In the genomic region with DNA sequence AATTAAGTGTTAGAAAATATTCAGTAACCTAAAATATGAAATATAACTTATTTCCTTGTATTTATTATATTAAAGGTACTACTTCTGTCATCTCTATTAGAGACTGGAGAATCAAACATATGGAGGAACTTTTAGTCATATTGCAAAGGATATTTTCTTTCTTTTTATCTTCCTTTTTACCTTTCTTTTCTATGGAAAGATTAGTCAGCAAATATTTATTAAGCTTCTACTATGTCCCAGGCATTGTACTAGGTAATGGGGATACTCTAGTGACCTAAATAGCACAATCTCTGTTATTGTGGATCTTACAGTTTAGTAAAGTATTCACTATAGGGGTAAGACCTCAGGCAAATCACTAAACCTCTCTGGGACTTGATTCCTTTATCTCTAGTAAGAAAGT, we compare ENCODE assay signal across 3 cellular contexts.
TF ChIP-seq lines count a peak whose summit lies in the region.

No MANE protein-coding gene starts in this region.

TF ChIP-seq in A549, 52 proteins besides CTCF, POLR2A, EP300 and RAD21:
- TF ChIP-seq CHD4 (IDR thresholded peaks at IDR 0.05; ENCODE audit: borderline replicate concordance) (no peak), MAFK (IDR thresholded peaks at IDR 0.05; ENCODE audit: partially characterized antibody) (peak; percentile 44), POLR2AphosphoS2 (conservative IDR thresholded peaks at IDR 0.05; ENCODE audit: low read length) (no peak)

TF ChIP-seq in HCT116, 20 proteins besides CTCF, POLR2A, EP300 and RAD21 (continued from another document):
- TF ChIP-seq POLR2AphosphoS5 (IDR thresholded peaks at IDR 0.05; ENCODE audit: low read depth, low read length) (no peak), SRF (IDR thresholded peaks at IDR 0.05; ENCODE audit: low read depth) (no peak), EGR1 (IDR thresholded peaks at IDR 0.05; ENCODE audit: low read depth) (no peak), CBX3 (IDR thresholded peaks at IDR 0.05; ENCODE audit: low read depth) (no peak), ELF1 (IDR thresholded peaks at IDR 0.05; ENCODE audit: borderline replicate concordance, low read depth) (no peak), YY1 (IDR thresholded peaks at IDR 0.05; ENCODE audit: extremely low read depth, insufficient replicate concordance, low read depth, low read length) (no peak), FOSL1 (IDR thresholded peaks at IDR 0.05; ENCODE audit: low read depth) (no peak), TCF7L2 (IDR thresholded peaks at IDR 0.05; ENCODE audit: borderline replicate concordance, extremely low read depth, insufficient read depth, insufficient read length) (no peak), ZNF274 (IDR thresholded peaks at IDR 0.05; ENCODE audit: low read depth, low read length) (no peak)
- TF ChIP-seq, protein P1, sequence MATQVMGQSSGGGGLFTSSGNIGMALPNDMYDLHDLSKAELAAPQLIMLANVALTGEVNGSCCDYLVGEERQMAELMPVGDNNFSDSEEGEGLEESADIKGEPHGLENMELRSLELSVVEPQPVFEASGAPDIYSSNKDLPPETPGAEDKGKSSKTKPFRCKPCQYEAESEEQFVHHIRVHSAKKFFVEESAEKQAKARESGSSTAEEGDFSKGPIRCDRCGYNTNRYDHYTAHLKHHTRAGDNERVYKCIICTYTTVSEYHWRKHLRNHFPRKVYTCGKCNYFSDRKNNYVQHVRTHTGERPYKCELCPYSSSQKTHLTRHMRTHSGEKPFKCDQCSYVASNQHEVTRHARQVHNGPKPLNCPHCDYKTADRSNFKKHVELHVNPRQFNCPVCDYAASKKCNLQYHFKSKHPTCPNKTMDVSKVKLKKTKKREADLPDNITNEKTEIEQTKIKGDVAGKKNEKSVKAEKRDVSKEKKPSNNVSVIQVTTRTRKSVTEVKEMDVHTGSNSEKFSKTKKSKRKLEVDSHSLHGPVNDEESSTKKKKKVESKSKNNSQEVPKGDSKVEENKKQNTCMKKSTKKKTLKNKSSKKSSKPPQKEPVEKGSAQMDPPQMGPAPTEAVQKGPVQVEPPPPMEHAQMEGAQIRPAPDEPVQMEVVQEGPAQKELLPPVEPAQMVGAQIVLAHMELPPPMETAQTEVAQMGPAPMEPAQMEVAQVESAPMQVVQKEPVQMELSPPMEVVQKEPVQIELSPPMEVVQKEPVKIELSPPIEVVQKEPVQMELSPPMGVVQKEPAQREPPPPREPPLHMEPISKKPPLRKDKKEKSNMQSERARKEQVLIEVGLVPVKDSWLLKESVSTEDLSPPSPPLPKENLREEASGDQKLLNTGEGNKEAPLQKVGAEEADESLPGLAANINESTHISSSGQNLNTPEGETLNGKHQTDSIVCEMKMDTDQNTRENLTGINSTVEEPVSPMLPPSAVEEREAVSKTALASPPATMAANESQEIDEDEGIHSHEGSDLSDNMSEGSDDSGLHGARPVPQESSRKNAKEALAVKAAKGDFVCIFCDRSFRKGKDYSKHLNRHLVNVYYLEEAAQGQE (IDR thresholded peaks at IDR 0.05; ENCODE audit: low read depth): no peak
- TF ChIP-seq, protein P2, sequence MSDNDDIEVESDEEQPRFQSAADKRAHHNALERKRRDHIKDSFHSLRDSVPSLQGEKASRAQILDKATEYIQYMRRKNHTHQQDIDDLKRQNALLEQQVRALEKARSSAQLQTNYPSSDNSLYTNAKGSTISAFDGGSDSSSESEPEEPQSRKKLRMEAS (IDR thresholded peaks at IDR 0.05): no peak
- TF ChIP-seq, protein P3, sequence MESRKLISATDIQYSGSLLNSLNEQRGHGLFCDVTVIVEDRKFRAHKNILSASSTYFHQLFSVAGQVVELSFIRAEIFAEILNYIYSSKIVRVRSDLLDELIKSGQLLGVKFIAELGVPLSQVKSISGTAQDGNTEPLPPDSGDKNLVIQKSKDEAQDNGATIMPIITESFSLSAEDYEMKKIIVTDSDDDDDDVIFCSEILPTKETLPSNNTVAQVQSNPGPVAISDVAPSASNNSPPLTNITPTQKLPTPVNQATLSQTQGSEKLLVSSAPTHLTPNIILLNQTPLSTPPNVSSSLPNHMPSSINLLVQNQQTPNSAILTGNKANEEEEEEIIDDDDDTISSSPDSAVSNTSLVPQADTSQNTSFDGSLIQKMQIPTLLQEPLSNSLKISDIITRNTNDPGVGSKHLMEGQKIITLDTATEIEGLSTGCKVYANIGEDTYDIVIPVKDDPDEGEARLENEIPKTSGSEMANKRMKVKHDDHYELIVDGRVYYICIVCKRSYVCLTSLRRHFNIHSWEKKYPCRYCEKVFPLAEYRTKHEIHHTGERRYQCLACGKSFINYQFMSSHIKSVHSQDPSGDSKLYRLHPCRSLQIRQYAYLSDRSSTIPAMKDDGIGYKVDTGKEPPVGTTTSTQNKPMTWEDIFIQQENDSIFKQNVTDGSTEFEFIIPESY (IDR thresholded peaks at IDR 0.05; ENCODE audit: extremely low read depth, insufficient replicate concordance, low read length): no peak
TF ChIP-seq in HCT116: peak in this region for 0.

TF ChIP-seq in K562, 482 proteins besides CTCF, POLR2A, EP300 and RAD21:
- TF ChIP-seq ZNF316 (IDR thresholded peaks at IDR 0.05) (peak; percentile 76), C11orf30 (IDR thresholded peaks at IDR 0.05; ENCODE audit: low read depth) (peak; percentile 45), CHD1 (IDR thresholded peaks at IDR 0.05; ENCODE audit: low read length) (no peak)
TF ChIP-seq in K562: peak in this region for 2.
